12 cellular contexts compared by ENCODE assay signal in genomic region chr2:40487592-40487991, GRCh38. TPM values are rescaled to one million over a fixed set of nuclear protein-coding genes. Genes with fewer than 3 reads are reported as not detected.
A peak's percentile ranks its signal among the peaks of the same experiment; 100 is the strongest.
DNase-seq lines count a peak whose midpoint lies in the region; ATAC-seq and TF ChIP-seq lines count a peak whose summit lies in the region.
"Had no signal": no experiment of that assay in that cellular context is flagged by ENCODE, and none has a peak within 500 bp of the region (broad histone marks: within the 10 kb centered on the region; RNA-seq: fewer than 3 reads in every experiment).

No MANE protein-coding gene starts in this region.

- H3K4me2 ChIP-seq in neural progenitor cell: no peak overlapping the region

- ATAC-seq in GM21360 (IDR thresholded peaks at IDR 0.05; ENCODE audit: unreplicated experiment): no peak

- no peaks in the 10 kb centered on the region for H3F3A ChIP-seq in neural progenitor cell (ENCODE audit: low read depth)

- H3K4me1 Mint-ChIP-seq in neural progenitor cell: peaks cover 22% of the 10 kb centered on the region

- H3K79me2 ChIP-seq in neural progenitor cell (ENCODE audit: low read depth): no peaks in the 10 kb centered on the region

- no peaks in the 10 kb centered on the region for H4K20me1 ChIP-seq in neural progenitor cell (ENCODE audit: low read depth)

- H3K4me1 ChIP-seq in neural progenitor cell: peaks cover 11% of the 10 kb centered on the region
- H3K4me1 ChIP-seq: breast epithelium had no signal

- DNase-seq in Ammon's horn (ENCODE audit: low spot score) (peak; percentile 63), NCI-H226 (peak; percentile 36), globus pallidus (ENCODE audit: low spot score) (peak; percentile 51), neural progenitor cell (ENCODE audit: low spot score) (no peak), NAMALWA (ENCODE audit: low spot score) (no peak), NCI-H1694 treated with DMSO at 0.1 percent for 48 hours (lab: John Stamatoyannopoulos, UW) (no peak)
- no peak for DNase-seq in activated CD4-positive, CD25-positive, alpha-beta regulatory T cell (lab: John Stamatoyannopoulos, UW)
- DNase-seq: NCI-H2171 treated with DMSO at 0.1 percent for 48 hours had no signal

- H3K27ac ChIP-seq in neural progenitor cell: no peak overlapping the region
- H3K27ac ChIP-seq: breast epithelium had no signal

- H3K27me3 Mint-ChIP-seq in neural progenitor cell (ENCODE audit: insufficient read depth, low read depth): no peaks in the 10 kb centered on the region

- no peak for TF ChIP-seq CTCF in neural progenitor cell (IDR thresholded peaks at IDR 0.05)

- H3K27me3 ChIP-seq in neural progenitor cell: no peaks in the 10 kb centered on the region
- H3K27me3 ChIP-seq: breast epithelium, esophagus muscularis mucosa had no signal

- H2AFZ ChIP-seq in neural progenitor cell (replicated peaks): no peak overlapping the region

- no peak overlapping the region for H3K9ac ChIP-seq in neural progenitor cell

- no peak overlapping the region for H3K4me3 ChIP-seq in neural progenitor cell
- H3K4me3 ChIP-seq: breast epithelium had no signal

- no peaks in the 10 kb centered on the region for H3K36me3 Mint-ChIP-seq in neural progenitor cell

- no peaks in the 10 kb centered on the region for H3K9me3 Mint-ChIP-seq in neural progenitor cell
- H3K9me3 Mint-ChIP-seq: activated T-helper 2 cell treated with anti-CD3 and anti-CD28 coated beads, Interferon-gamma antibody, Interleukin-2, Interleukin-4, amounts not matched to agents 10 μg/mL and 5 μg/mL and 100 μg/mL, durations not matched to agents 14 hours and 24 hours and 36 hours had no signal

- no peaks in the 10 kb centered on the region for H3K36me3 ChIP-seq in neural progenitor cell
- H3K36me3 ChIP-seq: breast epithelium, esophagus muscularis mucosa had no signal

- peak overlapping the region; percentile 35 for H3K4me3 Mint-ChIP-seq in neural progenitor cell

- H3K27ac Mint-ChIP-seq in neural progenitor cell: peak overlapping the region; percentile 86
- H3K27ac Mint-ChIP-seq: activated T-helper 2 cell treated with anti-CD3 and anti-CD28 coated beads, Interferon-gamma antibody, Interleukin-2, Interleukin-4, amounts not matched to agents 10 μg/mL and 5 μg/mL and 100 μg/mL, durations not matched to agents 14 hours and 24 hours and 36 hours had no signal

- H3K9me3 ChIP-seq in neural progenitor cell (ENCODE audit: low read depth): no peaks in the 10 kb centered on the region

RNA-seq across cellular contexts. Expression of gene SLC8A1, which starts 35.7 kb away (rescaled TPM):
- total RNA-seq in neural progenitor cell (ENCODE audit: low replicate concordance): 6.5 and 9.6 TPM in 2 replicates

Comparison
In these comparisons a context has a peak if more than half of its experiments do, and no peak if none do; other contexts are left out.
1. DNase-seq: peak in Ammon's horn (single experiment), NCI-H226 (single experiment) and globus pallidus (single experiment); none in neural progenitor cell (single experiment), NAMALWA (single experiment), NCI-H1694 treated with DMSO at 0.1 percent for 48 hours (single experiment) and activated CD4-positive, CD25-positive, alpha-beta regulatory T cell (0 of 4).